In genomic region chr4:158500054-158500453, GRCh38 we compare ENCODE assay signal across 26 cellular contexts. TPM values are rescaled to one million over a fixed set of nuclear protein-coding genes. Genes with fewer than 3 reads are reported as not detected.
"Had no signal": no experiment of that assay in that cellular context is flagged by ENCODE, and none has a peak within 500 bp of the region (broad histone marks: within the 10 kb centered on the region; RNA-seq: fewer than 3 reads in every experiment).

No MANE protein-coding gene starts in this region.

- H3K9me3 ChIP-seq: mucosa of descending colon, sigmoid colon, stomach, thyroid gland had no signal

- H3K27me3 Mint-ChIP-seq: memory B cell, progenitor cell of endocrine pancreas had no signal

- ATAC-seq: left colon; left ventricle myocardium superior; mucosa of descending colon; stimulated activated effector memory CD8-positive, alpha-beta T cell treated with anti-CD3 and anti-CD28 coated beads, Interleukin-12 subunit alpha, Interleukin-12 subunit beta, amount 100 ng/mL, for 72 hours had no signal

- H3K36me3 Mint-ChIP-seq: immature natural killer cell; naive B cell; neural progenitor cell; stimulated activated effector memory CD8-positive, alpha-beta T cell treated with anti-CD3 and anti-CD28 coated beads, Interleukin-12 subunit alpha, Interleukin-12 subunit beta, amount 100 ng/mL, for 72 hours had no signal

- H3K27me3 ChIP-seq: dorsolateral prefrontal cortex, neural progenitor cell, sigmoid colon, stomach, thyroid gland had no signal

- DNase-seq: dorsolateral prefrontal cortex; effector CD4-positive, alpha-beta T cell; hypothalamus; immature natural killer cell; islet precursor cell; kidney glomerular epithelial cell; left colon; left ventricle myocardium superior; mucosa of descending colon; naive B cell; sigmoid colon; stimulated activated CD4-positive, alpha-beta T cell treated with anti-CD3 and anti-CD28 coated beads, Interleukin-2, amount 100 ng/mL, for 24 hours; stimulated activated CD4-positive, alpha-beta T cell treated with anti-CD3 and anti-CD28 coated beads, Interleukin-4, amount 100 ng/mL, for 24 hours; stimulated activated naive CD4-positive, alpha-beta T cell treated with Interleukin-2 at 50 U/mL for 16 hours; stomach; thyroid gland; trophoblast cell had no signal

- H3K4me1 Mint-ChIP-seq: immature natural killer cell; memory B cell; naive B cell; nephron; neural progenitor cell; stimulated activated effector memory CD8-positive, alpha-beta T cell treated with anti-CD3 and anti-CD28 coated beads, Interleukin-12 subunit alpha, Interleukin-12 subunit beta, amount 100 ng/mL, for 72 hours had no signal

- H3K4me3 ChIP-seq: dorsolateral prefrontal cortex, lung, mucosa of descending colon, neural progenitor cell, sigmoid colon, stomach, thyroid gland had no signal

- H3K27ac Mint-ChIP-seq: immature natural killer cell; memory B cell; naive B cell; nephron; neural progenitor cell; progenitor cell of endocrine pancreas; stimulated activated effector memory CD8-positive, alpha-beta T cell treated with anti-CD3 and anti-CD28 coated beads, Interleukin-12 subunit alpha, Interleukin-12 subunit beta, amount 100 ng/mL, for 72 hours had no signal

- H3K9me3 Mint-ChIP-seq: neural progenitor cell had no signal

- H3K4me1 ChIP-seq: parathyroid adenoma, sigmoid colon, stomach, thyroid gland had no signal

- H3K4me3 Mint-ChIP-seq: immature natural killer cell; memory B cell; naive B cell; nephron; neural progenitor cell; stimulated activated effector memory CD8-positive, alpha-beta T cell treated with anti-CD3 and anti-CD28 coated beads, Interleukin-12 subunit alpha, Interleukin-12 subunit beta, amount 100 ng/mL, for 72 hours had no signal

- H3K36me3 ChIP-seq: neural progenitor cell, sigmoid colon, stomach, thyroid gland had no signal

- H3K27ac ChIP-seq: dorsolateral prefrontal cortex, neural progenitor cell, parathyroid adenoma, sigmoid colon, stomach, thyroid gland had no signal

RNA-seq across cellular contexts. Expression of gene RXFP1, which starts 21.6 kb away (rescaled TPM):
- total RNA-seq: left ventricle myocardium superior, osteoblast, progenitor cell of endocrine pancreas, sigmoid colon, subcutaneous adipose tissue had no signal
